Comparison of ENCODE assay signal across 21 cellular contexts in the genomic region with DNA sequence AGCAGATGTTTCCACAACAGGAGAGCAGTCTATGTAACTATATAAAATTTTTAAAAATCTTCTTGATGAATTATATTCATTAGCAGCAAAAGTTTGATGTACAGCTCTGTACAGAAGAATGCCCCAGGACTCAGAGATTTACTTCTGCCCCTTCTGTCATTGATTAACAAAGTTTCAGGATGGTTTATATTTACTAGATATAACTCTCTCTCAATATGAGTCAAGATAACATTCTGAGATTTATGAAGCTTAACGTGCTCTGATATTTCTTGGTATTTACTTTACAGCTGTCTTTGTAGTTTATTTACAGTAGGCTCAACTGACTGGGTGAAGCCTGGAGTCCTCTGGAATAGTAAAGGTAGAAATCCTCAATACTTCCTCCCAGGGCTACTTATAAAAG.
A peak's percentile ranks its signal among the peaks of the same experiment; 100 is the strongest.
DNase-seq lines count a peak whose midpoint lies in the region; ATAC-seq and FAIRE-seq lines count a peak whose summit lies in the region.
"Had no signal": no experiment of that assay in that cellular context is flagged by ENCODE, and none has a peak within 500 bp of the region (broad histone marks: within the 10 kb centered on the region; RNA-seq: fewer than 3 reads in every experiment).

No MANE protein-coding gene starts in this region.

- peak; percentile 41 for FAIRE-seq in GM18507 (lab: Jason Lieb, UNC)
- FAIRE-seq: RCC 7860 had no signal

- DNase-seq in GM18507 (ENCODE audit: extremely low spot score, insufficient read length, low read depth) (no peak), NCI-H1105 (lab: John Stamatoyannopoulos, UW) (no peak), NCI-H510A (lab: John Stamatoyannopoulos, UW) (no peak), NCI-H1092 treated with DMSO at 0.1 percent for 48 hours (lab: John Stamatoyannopoulos, UW) (no peak), activated gamma-delta T cell (lab: John Stamatoyannopoulos, UW) (no peak)
- DNase-seq: ACHN; activated B cell treated with CpG ODN at 0.5 μM for 24 hours; activated CD8-positive, alpha-beta memory T cell treated with anti-CD3 and anti-CD28 coated beads, Interleukin-2, amount 50 U/mL, for 4 hours; brain microvascular endothelial cell; CD8-positive, alpha-beta memory T cell; dermis blood vessel endothelial cell; GF-D8; HCEC 1CT; left cardiac atrium; NCI-H187 treated with DMSO at 0.1 percent for 48 hours; NCI-H526 treated with DMSO at 0.1 percent for 48 hours; SW 1271 had no signal

- ATAC-seq in GM19463 (IDR thresholded peaks at IDR 0.05; ENCODE audit: unreplicated experiment) (peak; percentile 74), HG02938 (IDR thresholded peaks at IDR 0.05; ENCODE audit: unreplicated experiment) (peak; percentile 83), HG03460 (IDR thresholded peaks at IDR 0.05; ENCODE audit: unreplicated experiment) (peak; percentile 69)
- ATAC-seq: left cardiac atrium had no signal
